ENCODE assay signal across 20 cellular contexts in the genomic region with DNA sequence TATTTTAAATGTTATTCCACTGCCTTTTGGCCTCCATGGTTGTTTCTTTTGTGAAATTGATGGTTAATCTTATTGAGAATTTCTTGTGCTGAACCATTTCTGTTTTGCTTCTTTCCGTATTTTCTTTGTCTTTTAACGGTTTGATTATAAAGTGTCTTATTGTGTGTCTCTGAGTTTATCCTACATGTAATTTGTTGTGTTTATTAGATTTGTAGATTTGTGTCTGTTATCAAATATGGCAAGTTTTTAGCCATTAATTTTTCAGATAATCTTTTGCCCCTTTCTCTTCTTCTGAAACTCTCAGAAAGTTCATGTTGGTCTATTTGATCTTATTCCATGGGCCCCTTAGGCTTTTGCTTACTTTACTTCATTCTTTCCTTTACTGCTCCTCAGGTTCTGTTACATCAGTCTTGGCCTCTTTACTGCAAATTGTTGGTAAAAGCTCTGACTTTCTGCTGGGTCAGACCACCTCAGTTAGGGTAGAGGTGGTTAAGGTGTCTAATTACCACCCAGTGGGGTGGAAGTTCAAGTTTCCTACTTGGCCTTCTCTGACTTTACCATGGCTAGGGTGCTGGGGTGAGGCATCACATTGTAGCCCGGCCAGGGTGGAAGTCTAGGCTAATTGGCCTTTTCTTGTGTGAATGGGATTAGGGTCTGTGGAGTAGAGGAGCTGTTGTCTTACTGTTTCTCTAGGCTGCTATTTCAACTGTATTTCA. TPM values are rescaled to one million over a fixed set of nuclear protein-coding genes. Genes with fewer than 3 reads are reported as not detected.
DNase-seq lines count a peak whose midpoint lies in the region; FAIRE-seq and TF ChIP-seq lines count a peak whose summit lies in the region.
"Had no signal": no experiment of that assay in that cellular context is flagged by ENCODE, and none has a peak within 500 bp of the region (broad histone marks: within the 10 kb centered on the region; RNA-seq: fewer than 3 reads in every experiment).

No MANE protein-coding gene starts in this region.

- H3K27ac ChIP-seq in H1 (ENCODE audit: low read depth, low read length): no peak overlapping the region
- H3K27ac ChIP-seq: BLaER1, SK-N-MC had no signal

- no peak for TF ChIP-seq EP300 in H1 (IDR thresholded peaks at IDR 0.05; ENCODE audit: borderline replicate concordance in 1 of 2, low read depth in 2 of 2, low read length in 2 of 2)

- H3K79me2 ChIP-seq in H1 (ENCODE audit: control insufficient read depth in 1 of 2, insufficient read depth in 2 of 2, low read length in 2 of 2): peaks cover 0 to 66% of the 10 kb centered on the region in 2 experiments; a peak in 3 of 4 replicates

- no peak overlapping the region for H2BK15ac ChIP-seq in H1 (ENCODE audit: low read length)

- TF ChIP-seq CTCF in H1 (IDR thresholded peaks at IDR 0.05; ENCODE audit: control extremely low read depth in 1 of 3, insufficient read depth in 1 of 3, low read depth in 1 of 3, low read length in 3 of 3) (no peak), nephron progenitor cell (IDR thresholded peaks at IDR 0.05) (no peak)

- H3K27ac Mint-ChIP-seq in nephron progenitor cell: no peak overlapping the region
- H3K27ac Mint-ChIP-seq in activated T-cell treated with anti-CD3 and anti-CD28 coated beads, Interleukin-2, amount 50 U/mL, for 24 hours: no peak overlapping the region
- H3K27ac Mint-ChIP-seq: CD4-positive, alpha-beta memory T cell had no signal

- H4K5ac ChIP-seq in H1 (ENCODE audit: insufficient read length, low read depth, low read length): no peak overlapping the region

- no peak overlapping the region for H2BK5ac ChIP-seq in H1 (ENCODE audit: low read depth, low read length)

- H2AFZ ChIP-seq in H1 (ENCODE audit: low read length): no peak overlapping the region

- H3K4me1 ChIP-seq in H1 (replicated peaks in 1 of 4; ENCODE audit: control insufficient read depth in 3 of 4, insufficient read depth in 4 of 4, low read length in 3 of 4): no peaks in the 10 kb centered on the region
- H3K4me1 ChIP-seq: BLaER1 had no signal

- H3K4me3 Mint-ChIP-seq in nephron progenitor cell: peak overlapping the region; percentile 47
- no peak overlapping the region for H3K4me3 Mint-ChIP-seq in activated T-cell treated with anti-CD3 and anti-CD28 coated beads, Interleukin-2, amount 50 U/mL, for 24 hours

- H3K9me3 Mint-ChIP-seq in nephron progenitor cell: peaks cover 57% of the 10 kb centered on the region
- peaks cover 21% of the 10 kb centered on the region for H3K9me3 Mint-ChIP-seq in activated T-cell treated with anti-CD3 and anti-CD28 coated beads, Interleukin-2, amount 50 U/mL, for 24 hours

- H3K14ac ChIP-seq in H1 (ENCODE audit: insufficient read length): no peak overlapping the region

- H3K4me1 Mint-ChIP-seq in nephron progenitor cell: peaks cover 6% of the 10 kb centered on the region
- peaks cover 59% of the 10 kb centered on the region for H3K4me1 Mint-ChIP-seq in activated T-cell treated with anti-CD3 and anti-CD28 coated beads, Interleukin-2, amount 50 U/mL, for 24 hours (ENCODE audit: low read depth)

- H3K4ac ChIP-seq in H1 (replicated peaks; ENCODE audit: insufficient read length, low read depth, low read length): no peak overlapping the region

- no peak overlapping the region for H3K23ac ChIP-seq in H1 (ENCODE audit: insufficient read length)

- TF ChIP-seq RAD21 in H1 (IDR thresholded peaks at IDR 0.05 in 1 of 2, conservative IDR thresholded peaks at IDR 0.05 in 1 of 2; ENCODE audit: low read depth in 2 of 2, low read length in 2 of 2): no peak

- no peak for TF ChIP-seq POLR2A in H1 (IDR thresholded peaks at IDR 0.05; ENCODE audit: control extremely low read depth in 1 of 2, low read depth in 2 of 2, low read length in 2 of 2)

- 83% methylated on average over 3 of the region's 3 CpGs; no CpG with 5 or more reads in 1 of the 2 experiments for WGBS in H1 (ENCODE audit: extremely low coverage in 1 of 2, insufficient coverage in 1 of 2, insufficient read length in 1 of 2, insufficient replicate concordance in 2 of 2, low coverage in 1 of 2, low lambda C conversion rate in 2 of 2, missing lambda C conversion rate in 1 of 2), 2 experiments

- no peaks in the 10 kb centered on the region for H3K23me2 ChIP-seq in H1 (ENCODE audit: low read depth, low read length)

- peaks cover 2% of the 10 kb centered on the region; the same call in 1 of the 2 replicates for H3K79me1 ChIP-seq in H1 (ENCODE audit: low read depth, low read length)

- FAIRE-seq in G401.6 (lab: Jason Lieb, UNC): peak; percentile 28
- FAIRE-seq in H1 (lab: Jason Lieb, UNC): peak; percentile 50
- FAIRE-seq in HTR-8/SVneo (lab: Jason Lieb, UNC): no peak
- no peak for FAIRE-seq in frontal cortex (lab: Jason Lieb, UNC)
- FAIRE-seq: K562 had no signal

- no peak overlapping the region for H3K4me2 ChIP-seq in H1 (ENCODE audit: insufficient read depth in 1 of 2, low read depth in 2 of 2, low read length in 2 of 2)
- H3K4me2 ChIP-seq: BLaER1 had no signal

- DNase-seq in H7 (peak; percentile 13), H1 (ENCODE audit: low read depth in 1 of 2, low spot score in 2 of 2) (no peak), nephron progenitor cell (no peak), HTR-8/SVneo (ENCODE audit: insufficient read length, low spot score) (no peak), frontal cortex (ENCODE audit: low spot score in 2 of 2) (no peak)
- no peak for DNase-seq in activated T-cell treated with anti-CD3 and anti-CD28 coated beads, Interleukin-2, amount 50 U/mL, for 24 hours
- DNase-seq: CD4-positive, alpha-beta memory T cell; DMS53; EL; NCI-H1105; NCI-H1694 treated with DMSO at 0.1 percent for 48 hours; NCI-H2107; NCI-H510A; NCI-H748 treated with DMSO at 0.1 percent for 48 hours; OCI-M1; SHP77 had no signal

- no peaks in the 10 kb centered on the region for H3K9me3 ChIP-seq in H1 (ENCODE audit: insufficient read depth in 2 of 2, low read depth in 1 of 2, low read length in 1 of 2)

- H4K20me1 ChIP-seq in H1 (replicated peaks in 1 of 2; ENCODE audit: control insufficient read depth in 1 of 2, insufficient read depth in 2 of 2, low read length in 2 of 2): peaks cover 2 to 14% of the 10 kb centered on the region in 2 experiments

- no peak overlapping the region for H2AK5ac ChIP-seq in H1 (ENCODE audit: low read depth, low read length)

- no peak overlapping the region for H2BK120ac ChIP-seq in H1 (replicated peaks; ENCODE audit: low read depth, low read length)

- no peak overlapping the region for H3K56ac ChIP-seq in H1 (replicated peaks; ENCODE audit: insufficient read length, low read depth, low read length)

- no peaks in the 10 kb centered on the region for H3K27me3 Mint-ChIP-seq in nephron progenitor cell (ENCODE audit: low read depth, poor library complexity)
- no peaks in the 10 kb centered on the region for H3K27me3 Mint-ChIP-seq in activated T-cell treated with anti-CD3 and anti-CD28 coated beads, Interleukin-2, amount 50 U/mL, for 24 hours
- H3K27me3 Mint-ChIP-seq: CD4-positive, alpha-beta memory T cell had no signal

- no peaks in the 10 kb centered on the region for H3K27me3 ChIP-seq in H7 (ENCODE audit: control insufficient read depth, insufficient read depth, low read length)
- no peaks in the 10 kb centered on the region for H3K27me3 ChIP-seq in H1 (replicated peaks in 1 of 4; ENCODE audit: control insufficient read depth in 3 of 4, extremely low read depth in 1 of 4, insufficient read depth in 3 of 4, low read length in 3 of 4)
- H3K27me3 ChIP-seq: BLaER1 had no signal

- H2BK12ac ChIP-seq in H1 (ENCODE audit: low read depth, low read length): no peak overlapping the region

- no peak overlapping the region for H3K9ac ChIP-seq in H1 (replicated peaks in 1 of 4; ENCODE audit: extremely low read depth in 1 of 4, low read depth in 3 of 4, low read length in 3 of 4)
- H3K9ac ChIP-seq: BLaER1 had no signal

- H4K8ac ChIP-seq in H1 (ENCODE audit: extremely low read depth, insufficient read depth, low read length): no peak overlapping the region

- H3K4me3 ChIP-seq in H7 (ENCODE audit: insufficient read depth, low read depth, low read length) (no peak overlapping the region), H1 (ENCODE audit: extremely low read depth in 1 of 4, insufficient read depth in 2 of 4, low read depth in 3 of 4, low read length in 4 of 4) (no peak overlapping the region)
- H3K4me3 ChIP-seq: BLaER1, K562, SK-N-MC had no signal

- no peak overlapping the region for H3K18ac ChIP-seq in H1 (ENCODE audit: extremely low read depth, low read length)

- POLR2A ChIA-PET in H1 (lab: Charles Lee; ENCODE audit: partially characterized antibody): no interaction called here

- CTCF ChIA-PET in H1 (lab: Charles Lee; ENCODE audit: partially characterized antibody): interaction anchor here (0.8 kb wide), 1 partner anchor 17 kb away, joined by 4 read pairs; no protein-coding TSS in a partner anchor

- peaks cover 100% of the 10 kb centered on the region for H3K36me3 Mint-ChIP-seq in nephron progenitor cell (ENCODE audit: low read depth)
- H3K36me3 Mint-ChIP-seq in activated T-cell treated with anti-CD3 and anti-CD28 coated beads, Interleukin-2, amount 50 U/mL, for 24 hours (ENCODE audit: low read depth): peaks cover 95% of the 10 kb centered on the region

- no peaks in the 10 kb centered on the region; the same call in 1 of the 2 replicates for H3K36me3 ChIP-seq in H7 (replicated peaks; ENCODE audit: control insufficient read depth, insufficient read depth, low read length)
- H3K36me3 ChIP-seq in H1 (ENCODE audit: control insufficient read depth in 2 of 4, insufficient read depth in 4 of 4, low read length in 3 of 4): peaks cover 0 to 25% (median 8%) of the 10 kb centered on the region in 4 experiments; a peak in 3 of 8 replicates

- no peak overlapping the region for H2BK20ac ChIP-seq in H1 (ENCODE audit: low read length)

- no peak overlapping the region for H4K91ac ChIP-seq in H1 (replicated peaks; ENCODE audit: insufficient read length, low read length)

TF ChIP-seq in H1, 55 proteins besides CTCF, POLR2A, EP300 and RAD21 (continues in another document):
- 0 out of 2 replicates have a peak, but pooled peaks have one; percentile 8 for TF ChIP-seq SIX5 (IDR thresholded peaks at IDR 0.05; ENCODE audit: low read depth, low read length)

RNA-seq across cellular contexts. Expression of a gene that starts 58.3 kb away (rescaled TPM):
- 91.9 and 132 TPM in 2 replicates for total RNA-seq in H7 (2014; rRNA removed; shearing (Covaris generic))
- total RNA-seq in H1 (2021; fragmentation: NEBNext Ultra II Directional; extraction: Animal tissue kit (Norgen Biotek cat#: 25700)): 159 and 171 TPM in 2 replicates
- 25.0 and 41.2 TPM in 2 replicates for polyA plus RNA-seq in H1 (2011; rRNA removed)
- 54.0 TPM for polyA plus RNA-seq in H1 (2011; cell fraction: cytosol; rRNA removed)
- polyA plus RNA-seq in H1 (2011; cell fraction: nucleus; rRNA removed): 32.8 TPM
- 63.6 to 124 TPM (median 74.4 TPM) in 4 replicates for polyA plus RNA-seq in H1 (2012, experiment 1 of 2)
- 6.0 TPM for polyA plus RNA-seq in H1 (2012, experiment 2 of 2)
- polyA plus RNA-seq in H1 (2013, experiment 1 of 2): 95.1 TPM
- 90.5 TPM for polyA plus RNA-seq in H1 (2013, experiment 2 of 2)
- polyA minus RNA-seq in H1 (2011; rRNA and poly(A)+ RNA removed): 125 and 198 TPM in 2 replicates
- polyA minus RNA-seq in H1 (2011; cell fraction: cytosol; rRNA and poly(A)+ RNA removed): 86.2 TPM
- polyA minus RNA-seq in H1 (2011; cell fraction: nucleus; rRNA and poly(A)+ RNA removed): 221 TPM
- total RNA-seq in frontal cortex: 180 TPM
